Comparison of ENCODE assay signal across 1 cellular context in the genomic region with DNA sequence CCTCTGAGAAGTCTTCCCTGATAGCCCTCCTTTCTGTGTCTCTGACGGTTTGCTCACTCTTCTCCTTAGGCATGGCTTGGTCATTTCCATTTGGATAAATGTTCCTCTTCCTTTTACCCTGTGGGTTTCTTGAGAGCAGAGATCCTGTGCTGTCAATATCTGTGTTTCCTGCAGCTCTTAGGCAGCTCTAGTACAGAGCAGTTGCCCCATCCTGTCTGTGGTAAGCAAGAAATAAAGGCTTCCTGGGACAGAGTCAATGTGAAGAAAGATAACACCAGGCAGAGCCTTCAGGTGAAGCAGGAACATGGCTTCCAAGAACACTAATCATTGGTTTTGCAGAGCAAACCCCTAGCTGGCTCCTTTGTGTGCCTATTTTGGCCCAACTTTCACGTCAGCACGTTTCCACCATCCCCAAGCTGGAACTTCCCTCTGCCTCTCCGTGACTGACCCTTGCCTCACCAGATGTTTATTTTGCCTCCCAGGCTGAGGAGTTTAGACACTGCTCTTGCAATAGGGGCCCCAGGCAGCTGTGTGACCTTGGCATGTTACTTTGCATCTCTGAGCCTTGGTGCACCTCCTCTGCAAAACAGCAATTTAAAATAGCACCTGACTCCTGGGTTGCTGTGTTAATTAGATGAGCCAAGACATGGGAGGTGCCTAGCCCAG.
TF ChIP-seq lines count a peak whose summit lies in the region.

No MANE protein-coding gene starts in this region.

TF ChIP-seq in HepG2, 621 proteins besides CTCF, POLR2A, EP300 and RAD21 (continued from another document and continues in another):
- TF ChIP-seq, protein P1, sequence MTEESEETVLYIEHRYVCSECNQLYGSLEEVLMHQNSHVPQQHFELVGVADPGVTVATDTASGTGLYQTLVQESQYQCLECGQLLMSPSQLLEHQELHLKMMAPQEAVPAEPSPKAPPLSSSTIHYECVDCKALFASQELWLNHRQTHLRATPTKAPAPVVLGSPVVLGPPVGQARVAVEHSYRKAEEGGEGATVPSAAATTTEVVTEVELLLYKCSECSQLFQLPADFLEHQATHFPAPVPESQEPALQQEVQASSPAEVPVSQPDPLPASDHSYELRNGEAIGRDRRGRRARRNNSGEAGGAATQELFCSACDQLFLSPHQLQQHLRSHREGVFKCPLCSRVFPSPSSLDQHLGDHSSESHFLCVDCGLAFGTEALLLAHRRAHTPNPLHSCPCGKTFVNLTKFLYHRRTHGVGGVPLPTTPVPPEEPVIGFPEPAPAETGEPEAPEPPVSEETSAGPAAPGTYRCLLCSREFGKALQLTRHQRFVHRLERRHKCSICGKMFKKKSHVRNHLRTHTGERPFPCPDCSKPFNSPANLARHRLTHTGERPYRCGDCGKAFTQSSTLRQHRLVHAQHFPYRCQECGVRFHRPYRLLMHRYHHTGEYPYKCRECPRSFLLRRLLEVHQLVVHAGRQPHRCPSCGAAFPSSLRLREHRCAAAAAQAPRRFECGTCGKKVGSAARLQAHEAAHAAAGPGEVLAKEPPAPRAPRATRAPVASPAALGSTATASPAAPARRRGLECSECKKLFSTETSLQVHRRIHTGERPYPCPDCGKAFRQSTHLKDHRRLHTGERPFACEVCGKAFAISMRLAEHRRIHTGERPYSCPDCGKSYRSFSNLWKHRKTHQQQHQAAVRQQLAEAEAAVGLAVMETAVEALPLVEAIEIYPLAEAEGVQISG (CRISPR knock-in tag; IDR thresholded peaks at IDR 0.05): no peak
- TF ChIP-seq, protein P2, sequence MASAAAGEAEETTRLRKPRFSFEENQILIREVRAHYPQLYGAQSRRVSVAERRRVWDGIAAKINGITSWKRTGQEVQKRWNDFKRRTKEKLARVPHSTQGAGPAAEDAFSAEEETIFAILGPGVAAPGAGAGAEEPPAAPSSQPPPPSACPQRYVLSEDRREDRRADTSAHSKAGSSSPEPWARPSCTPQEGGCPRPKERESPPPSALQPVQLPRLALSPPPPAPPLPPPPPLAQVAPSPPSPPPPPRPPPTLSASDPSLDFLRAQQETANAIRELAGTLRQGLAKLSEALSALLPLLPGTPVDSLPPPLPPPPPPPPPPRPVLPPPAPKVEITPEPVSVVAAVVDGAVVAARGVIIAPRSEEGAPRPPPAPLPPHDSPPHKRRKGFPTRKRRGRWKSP (CRISPR knock-in tag; IDR thresholded peaks at IDR 0.05): no peak; the same call in 1 of the 2 replicates
- TF ChIP-seq ZNF678 (CRISPR knock-in tag; IDR thresholded peaks at IDR 0.05) (no peak), NFYC (CRISPR knock-in tag; IDR thresholded peaks at IDR 0.05) (no peak), CREM (IDR thresholded peaks at IDR 0.05) (0 out of 2 replicates have a peak, but pooled peaks have one; percentile 25), CREM (CRISPR knock-in tag; IDR thresholded peaks at IDR 0.05) (no peak), ZNF180 (CRISPR knock-in tag; IDR thresholded peaks at IDR 0.05; ENCODE audit: borderline replicate concordance, low read depth) (no peak), MED8 (CRISPR knock-in tag; IDR thresholded peaks at IDR 0.05; ENCODE audit: insufficient replicate concordance) (no peak), ZNF24 (IDR thresholded peaks at IDR 0.05) (no peak), ZNF883 (CRISPR knock-in tag; IDR thresholded peaks at IDR 0.05; ENCODE audit: not compliant biosample characterization) (no peak), ZNF30 (CRISPR knock-in tag; IDR thresholded peaks at IDR 0.05) (no peak), TAF15 (IDR thresholded peaks at IDR 0.05; ENCODE audit: low read depth, low read length, poor library complexity, severe bottlenecking) (no peak), MIER2 (CRISPR knock-in tag; IDR thresholded peaks at IDR 0.05) (no peak), ZSCAN31 (CRISPR knock-in tag; IDR thresholded peaks at IDR 0.05; ENCODE audit: low read depth) (no peak), SALL2 (CRISPR knock-in tag; IDR thresholded peaks at IDR 0.05) (no peak), POGZ (CRISPR knock-in tag; IDR thresholded peaks at IDR 0.05) (no peak), ZNF253 (CRISPR knock-in tag; IDR thresholded peaks at IDR 0.05; ENCODE audit: borderline replicate concordance) (no peak), RELA (CRISPR knock-in tag; IDR thresholded peaks at IDR 0.05) (no peak), ZNF737 (CRISPR knock-in tag; IDR thresholded peaks at IDR 0.05; ENCODE audit: borderline replicate concordance) (no peak), ZNF263 (CRISPR knock-in tag; IDR thresholded peaks at IDR 0.05) (no peak), NFE2L1 (CRISPR knock-in tag; IDR thresholded peaks at IDR 0.05; ENCODE audit: borderline replicate concordance) (no peak), ZNF496 (CRISPR knock-in tag; IDR thresholded peaks at IDR 0.05; ENCODE audit: insufficient replicate concordance) (no peak), CCDC6 (CRISPR knock-in tag; IDR thresholded peaks at IDR 0.05) (0 out of 2 replicates have a peak, but pooled peaks have one; percentile 43), HMGA1 (CRISPR knock-in tag; conservative IDR thresholded peaks at IDR 0.05) (no peak)
- TF ChIP-seq, protein P3, sequence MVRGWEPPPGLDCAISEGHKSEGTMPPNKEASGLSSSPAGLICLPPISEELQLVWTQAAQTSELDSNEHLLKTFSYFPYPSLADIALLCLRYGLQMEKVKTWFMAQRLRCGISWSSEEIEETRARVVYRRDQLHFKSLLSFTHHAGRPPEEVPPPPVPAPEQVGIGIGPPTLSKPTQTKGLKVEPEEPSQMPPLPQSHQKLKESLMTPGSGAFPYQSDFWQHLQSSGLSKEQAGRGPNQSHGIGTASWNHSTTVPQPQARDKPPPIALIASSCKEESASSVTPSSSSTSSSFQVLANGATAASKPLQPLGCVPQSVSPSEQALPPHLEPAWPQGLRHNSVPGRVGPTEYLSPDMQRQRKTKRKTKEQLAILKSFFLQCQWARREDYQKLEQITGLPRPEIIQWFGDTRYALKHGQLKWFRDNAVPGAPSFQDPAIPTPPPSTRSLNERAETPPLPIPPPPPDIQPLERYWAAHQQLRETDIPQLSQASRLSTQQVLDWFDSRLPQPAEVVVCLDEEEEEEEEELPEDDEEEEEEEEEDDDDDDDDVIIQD (CRISPR knock-in tag; IDR thresholded peaks at IDR 0.05; ENCODE audit: low read depth): no peak
- TF ChIP-seq, protein P4, sequence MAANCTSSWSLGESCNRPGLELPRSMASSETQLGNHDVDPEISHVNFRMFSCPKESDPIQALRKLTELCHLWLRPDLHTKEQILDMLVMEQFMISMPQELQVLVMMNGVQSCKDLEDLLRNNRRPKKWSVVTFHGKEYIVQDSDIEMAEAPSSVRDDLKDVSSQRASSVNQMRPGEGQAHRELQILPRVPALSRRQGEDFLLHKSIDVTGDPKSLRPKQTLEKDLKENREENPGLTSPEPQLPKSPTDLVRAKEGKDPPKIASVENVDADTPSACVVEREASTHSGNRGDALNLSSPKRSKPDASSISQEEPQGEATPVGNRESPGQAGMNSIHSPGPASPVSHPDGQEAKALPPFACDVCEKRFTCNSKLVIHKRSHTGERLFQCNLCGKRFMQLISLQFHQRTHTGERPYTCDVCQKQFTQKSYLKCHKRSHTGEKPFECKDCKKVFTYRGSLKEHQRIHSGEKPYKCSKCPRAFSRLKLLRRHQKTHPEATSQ (CRISPR knock-in tag; IDR thresholded peaks at IDR 0.05; ENCODE audit: borderline replicate concordance): no peak
- TF ChIP-seq, protein P5, sequence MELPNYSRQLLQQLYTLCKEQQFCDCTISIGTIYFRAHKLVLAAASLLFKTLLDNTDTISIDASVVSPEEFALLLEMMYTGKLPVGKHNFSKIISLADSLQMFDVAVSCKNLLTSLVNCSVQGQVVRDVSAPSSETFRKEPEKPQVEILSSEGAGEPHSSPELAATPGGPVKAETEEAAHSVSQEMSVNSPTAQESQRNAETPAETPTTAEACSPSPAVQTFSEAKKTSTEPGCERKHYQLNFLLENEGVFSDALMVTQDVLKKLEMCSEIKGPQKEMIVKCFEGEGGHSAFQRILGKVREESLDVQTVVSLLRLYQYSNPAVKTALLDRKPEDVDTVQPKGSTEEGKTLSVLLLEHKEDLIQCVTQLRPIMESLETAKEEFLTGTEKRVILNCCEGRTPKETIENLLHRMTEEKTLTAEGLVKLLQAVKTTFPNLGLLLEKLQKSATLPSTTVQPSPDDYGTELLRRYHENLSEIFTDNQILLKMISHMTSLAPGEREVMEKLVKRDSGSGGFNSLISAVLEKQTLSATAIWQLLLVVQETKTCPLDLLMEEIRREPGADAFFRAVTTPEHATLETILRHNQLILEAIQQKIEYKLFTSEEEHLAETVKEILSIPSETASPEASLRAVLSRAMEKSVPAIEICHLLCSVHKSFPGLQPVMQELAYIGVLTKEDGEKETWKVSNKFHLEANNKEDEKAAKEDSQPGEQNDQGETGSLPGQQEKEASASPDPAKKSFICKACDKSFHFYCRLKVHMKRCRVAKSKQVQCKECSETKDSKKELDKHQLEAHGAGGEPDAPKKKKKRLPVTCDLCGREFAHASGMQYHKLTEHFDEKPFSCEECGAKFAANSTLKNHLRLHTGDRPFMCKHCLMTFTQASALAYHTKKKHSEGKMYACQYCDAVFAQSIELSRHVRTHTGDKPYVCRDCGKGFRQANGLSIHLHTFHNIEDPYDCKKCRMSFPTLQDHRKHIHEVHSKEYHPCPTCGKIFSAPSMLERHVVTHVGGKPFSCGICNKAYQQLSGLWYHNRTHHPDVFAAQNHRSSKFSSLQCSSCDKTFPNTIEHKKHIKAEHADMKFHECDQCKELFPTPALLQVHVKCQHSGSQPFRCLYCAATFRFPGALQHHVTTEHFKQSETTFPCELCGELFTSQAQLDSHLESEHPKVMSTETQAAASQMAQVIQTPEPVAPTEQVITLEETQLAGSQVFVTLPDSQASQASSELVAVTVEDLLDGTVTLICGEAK (IDR thresholded peaks at IDR 0.05): no peak
- TF ChIP-seq, protein P5 (CRISPR knock-in tag; IDR thresholded peaks at IDR 0.05): no peak
- TF ChIP-seq, protein P6, sequence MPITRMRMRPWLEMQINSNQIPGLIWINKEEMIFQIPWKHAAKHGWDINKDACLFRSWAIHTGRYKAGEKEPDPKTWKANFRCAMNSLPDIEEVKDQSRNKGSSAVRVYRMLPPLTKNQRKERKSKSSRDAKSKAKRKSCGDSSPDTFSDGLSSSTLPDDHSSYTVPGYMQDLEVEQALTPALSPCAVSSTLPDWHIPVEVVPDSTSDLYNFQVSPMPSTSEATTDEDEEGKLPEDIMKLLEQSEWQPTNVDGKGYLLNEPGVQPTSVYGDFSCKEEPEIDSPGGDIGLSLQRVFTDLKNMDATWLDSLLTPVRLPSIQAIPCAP (CRISPR knock-in tag; IDR thresholded peaks at IDR 0.05; ENCODE audit: low read depth): no peak
- TF ChIP-seq, protein P7, sequence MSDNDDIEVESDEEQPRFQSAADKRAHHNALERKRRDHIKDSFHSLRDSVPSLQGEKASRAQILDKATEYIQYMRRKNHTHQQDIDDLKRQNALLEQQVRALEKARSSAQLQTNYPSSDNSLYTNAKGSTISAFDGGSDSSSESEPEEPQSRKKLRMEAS (IDR thresholded peaks at IDR 0.05): no peak
- TF ChIP-seq, protein P8, sequence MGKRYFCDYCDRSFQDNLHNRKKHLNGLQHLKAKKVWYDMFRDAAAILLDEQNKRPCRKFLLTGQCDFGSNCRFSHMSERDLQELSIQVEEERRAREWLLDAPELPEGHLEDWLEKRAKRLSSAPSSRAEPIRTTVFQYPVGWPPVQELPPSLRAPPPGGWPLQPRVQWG (CRISPR knock-in tag; IDR thresholded peaks at IDR 0.05; ENCODE audit: borderline replicate concordance, low read depth): no peak
- TF ChIP-seq, protein P9, sequence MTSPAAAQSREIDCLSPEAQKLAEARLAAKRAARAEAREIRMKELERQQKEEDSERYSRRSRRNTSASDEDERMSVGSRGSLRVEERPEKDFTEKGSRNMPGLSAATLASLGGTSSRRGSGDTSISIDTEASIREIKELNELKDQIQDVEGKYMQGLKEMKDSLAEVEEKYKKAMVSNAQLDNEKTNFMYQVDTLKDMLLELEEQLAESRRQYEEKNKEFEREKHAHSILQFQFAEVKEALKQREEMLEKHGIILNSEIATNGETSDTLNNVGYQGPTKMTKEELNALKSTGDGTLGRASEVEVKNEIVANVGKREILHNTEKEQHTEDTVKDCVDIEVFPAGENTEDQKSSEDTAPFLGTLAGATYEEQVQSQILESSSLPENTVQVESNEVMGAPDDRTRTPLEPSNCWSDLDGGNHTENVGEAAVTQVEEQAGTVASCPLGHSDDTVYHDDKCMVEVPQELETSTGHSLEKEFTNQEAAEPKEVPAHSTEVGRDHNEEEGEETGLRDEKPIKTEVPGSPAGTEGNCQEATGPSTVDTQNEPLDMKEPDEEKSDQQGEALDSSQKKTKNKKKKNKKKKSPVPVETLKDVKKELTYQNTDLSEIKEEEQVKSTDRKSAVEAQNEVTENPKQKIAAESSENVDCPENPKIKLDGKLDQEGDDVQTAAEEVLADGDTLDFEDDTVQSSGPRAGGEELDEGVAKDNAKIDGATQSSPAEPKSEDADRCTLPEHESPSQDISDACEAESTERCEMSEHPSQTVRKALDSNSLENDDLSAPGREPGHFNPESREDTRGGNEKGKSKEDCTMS (CRISPR knock-in tag; conservative IDR thresholded peaks at IDR 0.05): no peak
